In genomic region chr22:45441158-45441557, GRCh38 we compare ENCODE assay signal across 9 cellular contexts. TPM values are rescaled to one million over a fixed set of nuclear protein-coding genes. Genes with fewer than 3 reads are reported as not detected.
DNase-seq lines count a peak whose midpoint lies in the region; ATAC-seq, FAIRE-seq and TF ChIP-seq lines count a peak whose summit lies in the region.
"Had no signal": no experiment of that assay in that cellular context is flagged by ENCODE, and none has a peak within 500 bp of the region (broad histone marks: within the 10 kb centered on the region; RNA-seq: fewer than 3 reads in every experiment).

No MANE protein-coding gene starts in this region.

- ATAC-seq in HG03378 (IDR thresholded peaks at IDR 0.05; ENCODE audit: unreplicated experiment), result no peak

- DNase-seq in D341Med (ENCODE audit: low spot score) (peak; percentile 80), HFFc6 (peak; percentile 58), RCC 7860 (ENCODE audit: low spot score) (peak; percentile 17), astrocyte of the spinal cord (ENCODE audit: low read depth, low spot score) (peak; percentile 64), iPS-NIHi11 (ENCODE audit: low spot score) (peak; percentile 73), NCI-H187 (lab: John Stamatoyannopoulos, UW) (no peak)
- DNase-seq in stimulated activated CD4-positive, alpha-beta T cell treated with anti-CD3 and anti-CD28 coated beads, Interleukin-1b, Interleukin-23, amount 100 ng/mL, for 48 hours, result peak; percentile 18

- no peaks in the 10 kb centered on the region for H3K9me3 Mint-ChIP-seq in HFFc6

- peaks cover 6% of the 10 kb centered on the region for H3K27me3 Mint-ChIP-seq in HFFc6 (ENCODE audit: insufficient read depth)

- H3K4me3 Mint-ChIP-seq in HFFc6, result peak overlapping the region; percentile 42

- H3K36me3 Mint-ChIP-seq in HFFc6 (ENCODE audit: low read depth), result no peaks in the 10 kb centered on the region

- no peak overlapping the region for H3K27ac Mint-ChIP-seq in HFFc6

- TF ChIP-seq CTCF in HFFc6 (IDR thresholded peaks at IDR 0.05) (peak; percentile 84), astrocyte of the spinal cord (IDR thresholded peaks at IDR 0.05; ENCODE audit: low read depth, low read length) (peak; percentile 86)

- peaks cover 45% of the 10 kb centered on the region for H3K4me1 Mint-ChIP-seq in HFFc6 (ENCODE audit: low read depth)

- in situ Hi-C loops in astrocyte of the spinal cord (cut with HindIII; ENCODE audit: low sequenced_read_pairs), result no loop called here

- H3K4me3 ChIP-seq in astrocyte of the spinal cord (ENCODE audit: low read depth, low read length), result no peak overlapping the region
- H3K4me3 ChIP-seq: SK-N-MC had no signal

- no peak for FAIRE-seq in RCC 7860 (lab: Jason Lieb, UNC)

RNA-seq across cellular contexts. Expression of gene RIBC2, which starts 27.7 kb away (rescaled TPM):
- total RNA-seq in HFFc6 (2021; fragmentation: NEBNext Ultra II Directional; extraction: Animal tissue kit (Norgen Biotek cat#: 25700)), result 1 to 10 TPM; 1.0 to 3.7 (median 2.4) TPM

RNA-seq across cellular contexts. Expression of gene SMC1B, which starts 27.8 kb away (rescaled TPM):
- total RNA-seq in HFFc6 (2021; fragmentation: NEBNext Ultra II Directional; extraction: Animal tissue kit (Norgen Biotek cat#: 25700)), result under 1 TPM in 1 of 6 experiments, not detected in 5; 0.06 TPM

Comparison
In these comparisons a context has a peak if more than half of its experiments do, and no peak if none do; other contexts are left out.
1. DNase-seq: peak in D341Med (single experiment), HFFc6 (single experiment), RCC 7860 (single experiment), astrocyte of the spinal cord (single experiment), iPS-NIHi11 (single experiment) and stimulated activated CD4-positive, alpha-beta T cell treated with anti-CD3 and anti-CD28 coated beads, Interleukin-1b, Interleukin-23, amount 100 ng/mL, for 48 hours (single experiment); none in NCI-H187 (0 of 2).